12 cellular contexts compared by ENCODE assay signal in genomic region chr11:117724104-117724503, GRCh38.
"Had no signal": no experiment of that assay in that cellular context is flagged by ENCODE, and none has a peak within 500 bp of the region (broad histone marks: within the 10 kb centered on the region; RNA-seq: fewer than 3 reads in every experiment).

No MANE protein-coding gene starts in this region.

- H3K4me1 Mint-ChIP-seq: stimulated activated memory B cell treated with anti-CD40 and anti-IgM and Interleukin-4, amounts not matched to agents 10 μg/mL and 1 μg/mL and 100 μg/mL, for 72 hours had no signal

- H3K27ac Mint-ChIP-seq: activated naive CD4-positive, alpha-beta T cell treated with anti-CD3 and anti-CD28 coated beads for 36 hours; activated T-helper 1 cell treated with anti-CD3 and anti-CD28 coated beads, Interleukin-12 subunit alpha, Interleukin-12 subunit beta, Interleukin-2, Interleukin-4 antibody, amounts not matched to agents 30 ng/mL and 10 ng/mL and 1 ng/mL, durations not matched to agents 14 hours and 24 hours and 36 hours; stimulated activated memory B cell treated with anti-CD40 and anti-IgM and Interleukin-4, amounts not matched to agents 10 μg/mL and 1 μg/mL and 100 μg/mL, for 72 hours had no signal

- ATAC-seq: stimulated activated memory B cell treated with anti-CD40 and anti-IgM and Interleukin-4, amounts not matched to agents 10 μg/mL and 1 μg/mL and 100 μg/mL, for 72 hours had no signal

- DNase-seq: activated CD4-positive, alpha-beta T cell treated with anti-CD3 and anti-CD28 coated beads, Interleukin-2, amount 50 U/mL, for 1 hour; activated naive CD4-positive, alpha-beta T cell treated with anti-CD3 and anti-CD28 coated beads for 36 hours; effector CD4-positive, alpha-beta T cell; hippocampal formation; mesendoderm; stimulated activated CD4-positive, alpha-beta T cell treated with anti-CD3 and anti-CD28 coated beads, Interleukin-12 subunit alpha, Interleukin-12 subunit beta, amount 100 ng/mL, for 4 hours had no signal

- H3K4me1 ChIP-seq: tibial artery had no signal

- H3K4me3 Mint-ChIP-seq: activated naive CD4-positive, alpha-beta T cell treated with anti-CD3 and anti-CD28 coated beads for 36 hours; activated T-helper 1 cell treated with anti-CD3 and anti-CD28 coated beads, Interleukin-12 subunit alpha, Interleukin-12 subunit beta, Interleukin-2, Interleukin-4 antibody, amounts not matched to agents 30 ng/mL and 10 ng/mL and 1 ng/mL, durations not matched to agents 14 hours and 24 hours and 36 hours; stimulated activated memory B cell treated with anti-CD40 and anti-IgM and Interleukin-4, amounts not matched to agents 10 μg/mL and 1 μg/mL and 100 μg/mL, for 72 hours had no signal

- H3K9me3 ChIP-seq: esophagus muscularis mucosa, tibial artery, vagina had no signal

- H3K36me3 Mint-ChIP-seq: stimulated activated memory B cell treated with anti-CD40 and anti-IgM and Interleukin-4, amounts not matched to agents 10 μg/mL and 1 μg/mL and 100 μg/mL, for 72 hours had no signal

- H3K27me3 ChIP-seq: vagina had no signal

- H3K27ac ChIP-seq: coronary artery, esophagus muscularis mucosa, tibial artery, vagina had no signal

- H3K4me3 ChIP-seq: coronary artery, esophagus muscularis mucosa, tibial artery, vagina had no signal

- H3K36me3 ChIP-seq: esophagus muscularis mucosa, tibial artery, vagina had no signal

- H3K9me3 Mint-ChIP-seq: activated naive CD4-positive, alpha-beta T cell treated with anti-CD3 and anti-CD28 coated beads for 36 hours; activated T-helper 1 cell treated with anti-CD3 and anti-CD28 coated beads, Interleukin-12 subunit alpha, Interleukin-12 subunit beta, Interleukin-2, Interleukin-4 antibody, amounts not matched to agents 30 ng/mL and 10 ng/mL and 1 ng/mL, durations not matched to agents 14 hours and 24 hours and 36 hours; stimulated activated memory B cell treated with anti-CD40 and anti-IgM and Interleukin-4, amounts not matched to agents 10 μg/mL and 1 μg/mL and 100 μg/mL, for 72 hours had no signal
